Comparison of ENCODE assay signal across 9 cellular contexts in the genomic region with DNA sequence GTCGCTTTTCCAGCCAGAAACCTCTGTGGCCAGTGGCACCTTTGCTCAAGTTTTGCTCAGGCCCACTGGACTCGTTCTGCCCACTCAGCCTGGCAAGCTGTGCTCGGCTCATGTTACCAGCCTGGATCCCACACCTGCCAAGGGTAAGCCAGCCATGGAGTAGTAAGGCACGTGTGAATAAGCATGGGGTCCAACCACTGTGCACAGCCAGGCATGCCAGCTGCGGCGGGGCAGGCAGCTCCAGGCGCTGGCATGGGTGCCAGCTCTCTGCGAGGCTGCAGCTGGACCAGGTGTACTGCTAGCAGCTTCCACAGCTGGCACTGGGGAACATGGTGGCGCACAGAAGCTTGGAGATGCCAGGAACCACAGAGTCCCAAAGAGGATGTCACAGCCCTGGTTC. TPM values are rescaled to one million over a fixed set of nuclear protein-coding genes. Genes with fewer than 3 reads are reported as not detected.
"Had no signal": no experiment of that assay in that cellular context is flagged by ENCODE, and none has a peak within 500 bp of the region (broad histone marks: within the 10 kb centered on the region; RNA-seq: fewer than 3 reads in every experiment).

No MANE protein-coding gene starts in this region.

- H3K4me3 ChIP-seq: GM12878 had no signal

- ATAC-seq: GM12878 had no signal

- FAIRE-seq: G401.6, GM12878, GM12891, GM12892, GM18507, GM19239 had no signal

- DNase-seq: GDM1, GF-D8 had no signal

RNA-seq across cellular contexts. Expression of a gene that starts 32.1 kb away (rescaled TPM):
- total RNA-seq: G401, GM12878 had no signal
- polyA plus RNA-seq: GM12878 had no signal
